27 cellular contexts compared by ENCODE assay signal in the genomic region with DNA sequence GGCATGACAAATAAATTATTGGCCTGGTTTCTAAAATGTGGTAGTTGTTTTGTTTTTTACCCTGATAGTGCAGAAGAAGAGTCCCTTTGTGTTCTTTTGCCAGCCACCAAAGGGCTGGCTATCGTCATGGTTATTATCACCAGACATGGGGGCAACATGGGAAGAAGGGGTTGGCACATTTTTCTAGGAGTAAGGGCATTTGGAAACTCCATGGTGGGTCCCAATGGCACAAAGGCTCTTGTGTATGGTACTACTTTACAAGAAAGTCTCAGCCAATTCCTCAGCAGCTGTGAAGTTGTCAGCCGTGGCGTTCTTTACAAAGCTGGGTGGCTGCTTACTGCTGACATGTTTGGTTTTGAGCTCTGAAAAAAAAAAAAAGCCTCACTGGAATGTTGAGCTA.
"Had no signal": no experiment of that assay in that cellular context is flagged by ENCODE, and none has a peak within 500 bp of the region (broad histone marks: within the 10 kb centered on the region; RNA-seq: fewer than 3 reads in every experiment).

No MANE protein-coding gene starts in this region.

- H3K9me3 ChIP-seq: MG63 had no signal

- H3K4me3 ChIP-seq: MG63 had no signal

- H3K36me3 ChIP-seq: MG63 had no signal

- H3K27me3 ChIP-seq: MG63 had no signal

- ATAC-seq: activated T-helper 17 cell treated with anti-CD3 and anti-CD28 coated beads, Interleukin-2, amount 50 U/mL, for 72 hours; Panc1; T-cell had no signal

- DNase-seq: activated CD4-positive, alpha-beta memory T cell treated with anti-CD3 and anti-CD28 coated beads, Interleukin-2, amount 10 ng/mL, durations not matched to agents 7 days and 5 days; activated CD4-positive, alpha-beta T cell treated with anti-CD3 and anti-CD28 coated beads, Interleukin-2, amount 10 ng/mL, durations not matched to agents 7 days and 5 days; activated CD4-positive, CD25-positive, alpha-beta regulatory T cell; activated gamma-delta T cell treated with Interleukin-2 at 50 U/mL for 16 hours; activated naive CD4-positive, alpha-beta T cell treated with anti-CD3 and anti-CD28 coated beads, Interleukin-2, amount 10 ng/mL, durations not matched to agents 7 days and 5 days; activated naive CD8-positive, alpha-beta T cell treated with anti-CD3 and anti-CD28 coated beads for 36 hours; activated T-cell treated with anti-CD3 and anti-CD28 coated beads for 4 hours; activated T-cell treated with anti-CD3 and anti-CD28 coated beads, Interleukin-2, amount 50 U/mL, for 48 hours; MG63; MV-4-11; NCI-H1092 treated with DMSO at 0.1 percent for 48 hours; NCI-H1417 treated with DMSO at 0.1 percent for 48 hours; NCI-H1694; NCI-H2029; NCI-H2107; NCI-H2171 treated with DMSO at 0.1 percent for 48 hours; NCI-H345; NCI-H510A; NCI-H69; NK-92 treated with Interleukin-12 subunit alpha and Interleukin-12 subunit beta, amount 100 ng/mL, for 24 hours; OCI-M1; SHP77; T-cell; T-helper 2 cell; T1000 had no signal
